8 cellular contexts compared by ENCODE assay signal in genomic region chr10:74589226-74589673, GRCh38.
A peak's percentile ranks its signal among the peaks of the same experiment; 100 is the strongest.
DNase-seq lines count a peak whose midpoint lies in the region; ATAC-seq and TF ChIP-seq lines count a peak whose summit lies in the region.

No MANE protein-coding gene starts in this region.

- POLR2A ChIA-PET in naive thymus-derived CD4-positive, alpha-beta T cell (lab: Charles Lee) = interaction anchor here (0.6 to 1.1 kb wide), 3 partner anchors 29 to 235 kb away, joined by 3 to 4 read pairs (median 4); no protein-coding TSS in a partner anchor

- peaks cover 0 to 10% (median 0%) of the 10 kb centered on the region in 5 donors for H3K36me3 Mint-ChIP-seq in naive thymus-derived CD4-positive, alpha-beta T cell
- H3K36me3 Mint-ChIP-seq in stimulated activated effector memory CD8-positive, alpha-beta T cell treated with anti-CD3 and anti-CD28 coated beads, Interleukin-12 subunit alpha, Interleukin-12 subunit beta, amount 100 ng/mL, for 72 hours = peaks cover 13% of the 10 kb centered on the region

- ATAC-seq in HG02610 (IDR thresholded peaks at IDR 0.05; ENCODE audit: unreplicated experiment) (peak; percentile 43), GM21360 (IDR thresholded peaks at IDR 0.05; ENCODE audit: unreplicated experiment) (no peak)
- peak; percentile 88 for ATAC-seq in naive thymus-derived CD4-positive, alpha-beta T cell
- ATAC-seq in stimulated activated effector memory CD8-positive, alpha-beta T cell treated with anti-CD3 and anti-CD28 coated beads, Interleukin-12 subunit alpha, Interleukin-12 subunit beta, amount 100 ng/mL, for 72 hours = peak; percentile 74

- peak overlapping the region in 8 of 10 donors; percentile 6 to 75 (median 60) for H3K4me3 Mint-ChIP-seq in naive thymus-derived CD4-positive, alpha-beta T cell
- no peak overlapping the region for H3K4me3 Mint-ChIP-seq in stimulated activated effector memory CD8-positive, alpha-beta T cell treated with anti-CD3 and anti-CD28 coated beads, Interleukin-12 subunit alpha, Interleukin-12 subunit beta, amount 100 ng/mL, for 72 hours

- H3K9me3 ChIP-seq in naive thymus-derived CD4-positive, alpha-beta T cell (ENCODE audit: control insufficient read depth in 2 of 3, low read length in 3 of 3) = no peaks in the 10 kb centered on the region

- CTCF ChIA-PET in naive thymus-derived CD4-positive, alpha-beta T cell (lab: Charles Lee) = no interaction called here

- no peaks in the 10 kb centered on the region for H3K36me3 ChIP-seq in naive thymus-derived CD4-positive, alpha-beta T cell (ENCODE audit: control insufficient read depth in 2 of 3, insufficient read depth in 3 of 3, low read length in 3 of 3)

- intact Hi-C loops in naive thymus-derived CD4-positive, alpha-beta T cell (cut with micrococcal nuclease) = loop anchor here (1.0 to 10.0 kb wide), 12 partner anchors 54 to 646 kb away; partner anchors contain the start of genes COMTD1 (in 2 of the 2), SAMD8 (in 2 of the 2), ADK (in 1 of the 2) and KAT6B (in 1 of the 2)

- no peaks in the 10 kb centered on the region for H3K27me3 Mint-ChIP-seq in naive thymus-derived CD4-positive, alpha-beta T cell

- peaks cover 0 to 2% (median 0%) of the 10 kb centered on the region in 11 donors for H3K9me3 Mint-ChIP-seq in naive thymus-derived CD4-positive, alpha-beta T cell
- H3K9me3 Mint-ChIP-seq in stimulated activated effector memory CD8-positive, alpha-beta T cell treated with anti-CD3 and anti-CD28 coated beads, Interleukin-12 subunit alpha, Interleukin-12 subunit beta, amount 100 ng/mL, for 72 hours = no peaks in the 10 kb centered on the region

- H3K4me3 ChIP-seq in epithelial cell of proximal tubule (ENCODE audit: low read depth, low read length) = no peak overlapping the region
- H3K4me3 ChIP-seq in naive thymus-derived CD4-positive, alpha-beta T cell (ENCODE audit: low read length) = no peak overlapping the region

- TF ChIP-seq CTCF in epithelial cell of proximal tubule (conservative IDR thresholded peaks at IDR 0.05; ENCODE audit: low read depth, low read length) = no peak

- peak overlapping the region; percentile 70 to 97 (median 93) for H3K27ac Mint-ChIP-seq in naive thymus-derived CD4-positive, alpha-beta T cell
- H3K27ac Mint-ChIP-seq in stimulated activated effector memory CD8-positive, alpha-beta T cell treated with anti-CD3 and anti-CD28 coated beads, Interleukin-12 subunit alpha, Interleukin-12 subunit beta, amount 100 ng/mL, for 72 hours = peak overlapping the region; percentile 70

- H3K27me3 ChIP-seq in naive thymus-derived CD4-positive, alpha-beta T cell (ENCODE audit: control insufficient read depth in 2 of 2, insufficient read depth in 2 of 2, low read length in 2 of 2) = no peaks in the 10 kb centered on the region

- peaks cover 21 to 66% (median 59%) of the 10 kb centered on the region in 7 donors for H3K4me1 Mint-ChIP-seq in naive thymus-derived CD4-positive, alpha-beta T cell
- H3K4me1 Mint-ChIP-seq in stimulated activated effector memory CD8-positive, alpha-beta T cell treated with anti-CD3 and anti-CD28 coated beads, Interleukin-12 subunit alpha, Interleukin-12 subunit beta, amount 100 ng/mL, for 72 hours = peaks cover 49% of the 10 kb centered on the region

- H3K4me1 ChIP-seq in naive thymus-derived CD4-positive, alpha-beta T cell (ENCODE audit: control insufficient read depth in 2 of 2, insufficient read depth in 2 of 2, low read length in 2 of 2) = peaks cover 37 to 42% of the 10 kb centered on the region in 2 donors

- H3K27ac ChIP-seq in naive thymus-derived CD4-positive, alpha-beta T cell (ENCODE audit: low read depth, low read length) = peak overlapping the region; percentile 69

- DNase-seq in AG08396 (ENCODE audit: low spot score) = peak; percentile 85
- DNase-seq in NCI-H69 (lab: John Stamatoyannopoulos, UW) = peak; percentile 97
- peak; percentile 74 for DNase-seq in activated T-cell treated with anti-CD3 and anti-CD28 coated beads for 4 hours
- peak; percentile 18 for DNase-seq in epithelial cell of proximal tubule (ENCODE audit: low read depth)
- peak; percentile 41 to 97 (median 92) for DNase-seq in naive thymus-derived CD4-positive, alpha-beta T cell
- peak; percentile 25 to 68 for DNase-seq in stimulated activated effector memory CD8-positive, alpha-beta T cell treated with anti-CD3 and anti-CD28 coated beads, Interleukin-12 subunit alpha, Interleukin-12 subunit beta, amount 100 ng/mL, for 72 hours (ENCODE audit: low spot score in 2 of 2)

Comparison
In these comparisons a context has a peak if more than half of its experiments do, and no peak if none do; other contexts are left out.
1. DNase-seq: peak in every context shown above with its lines; median percentile 97 in NCI-H69; 92 in naive thymus-derived CD4-positive, alpha-beta T cell; 85 in AG08396; 74 in activated T-cell treated with anti-CD3 and anti-CD28 coated beads for 4 hours; 46 in stimulated activated effector memory CD8-positive, alpha-beta T cell treated with anti-CD3 and anti-CD28 coated beads, Interleukin-12 subunit alpha, Interleukin-12 subunit beta, amount 100 ng/mL, for 72 hours; 18 in epithelial cell of proximal tubule.